Comparison of ENCODE assay signal across 14 cellular contexts in genomic region chr10:102738692-102739121, GRCh38. TPM values are rescaled to one million over a fixed set of nuclear protein-coding genes. Genes with fewer than 3 reads are reported as not detected.
A peak's percentile ranks its signal among the peaks of the same experiment; 100 is the strongest.
DNase-seq lines count a peak whose midpoint lies in the region; ATAC-seq and TF ChIP-seq lines count a peak whose summit lies in the region.
"Had no signal": no experiment of that assay in that cellular context is flagged by ENCODE, and none has a peak within 500 bp of the region (broad histone marks: within the 10 kb centered on the region; RNA-seq: fewer than 3 reads in every experiment).

No MANE protein-coding gene starts in this region.

- no peaks in the 10 kb centered on the region for H3K9me3 ChIP-seq in osteoblast (ENCODE audit: low read depth, low read length)

- no peak for ATAC-seq in activated CD8-positive, alpha-beta T cell treated with anti-CD3 and anti-CD28 coated beads for 36 hours
- ATAC-seq in activated CD8-positive, alpha-beta T cell treated with anti-CD3 and anti-CD28 coated beads, Interleukin-2, amount 10 ng/mL, durations not matched to agents 7 days and 5 days = no peak
- ATAC-seq in GM21723 (IDR thresholded peaks at IDR 0.05; ENCODE audit: unreplicated experiment) (no peak), HG02610 (IDR thresholded peaks at IDR 0.05; ENCODE audit: unreplicated experiment) (no peak)
- ATAC-seq: left colon had no signal

- no peaks in the 10 kb centered on the region for H4K20me1 ChIP-seq in osteoblast (ENCODE audit: insufficient read depth, low read length)

- TF ChIP-seq CTCF in activated CD8-positive, alpha-beta T cell treated with anti-CD3 and anti-CD28 coated beads for 36 hours (IDR thresholded peaks at IDR 0.05) = no peak
- no peak for TF ChIP-seq CTCF in osteoblast (IDR thresholded peaks at IDR 0.05; ENCODE audit: extremely low read depth, low read depth, low read length)

- H3K4me2 ChIP-seq in osteoblast (ENCODE audit: insufficient read depth, low read length) = no peak overlapping the region
- H3K4me2 ChIP-seq: hepatocyte had no signal

- intact Hi-C loops in activated CD8-positive, alpha-beta T cell treated with anti-CD3 and anti-CD28 coated beads for 36 hours (cut with micrococcal nuclease) = no loop called here

- CTCF ChIA-PET in activated CD8-positive, alpha-beta T cell treated with anti-CD3 and anti-CD28 coated beads for 36 hours (lab: Charles Lee) = interaction anchor here (1.0 to 1.1 kb wide), 2 partner anchors 12 to 69 kb away, joined by 3 read pairs; no protein-coding TSS in a partner anchor
- CTCF ChIA-PET in activated CD8-positive, alpha-beta T cell treated with anti-CD3 and anti-CD28 coated beads, Interleukin-2, amount 10 ng/mL, durations not matched to agents 7 days and 5 days (lab: Charles Lee) = interaction anchor here (1.3 to 1.9 kb wide), 2 partner anchors 14 to 24 kb away, joined by 5 to 7 read pairs; partner anchors contain the start of genes ARL3 and SFXN2

- H3K9me3 Mint-ChIP-seq in activated CD8-positive, alpha-beta T cell treated with anti-CD3 and anti-CD28 coated beads for 36 hours = peaks cover 4% of the 10 kb centered on the region
- peaks cover 4% of the 10 kb centered on the region for H3K9me3 Mint-ChIP-seq in activated CD8-positive, alpha-beta T cell treated with anti-CD3 and anti-CD28 coated beads, Interleukin-2, amount 10 ng/mL, durations not matched to agents 7 days and 5 days (ENCODE audit: insufficient read depth)
- H3K9me3 Mint-ChIP-seq in activated naive CD8-positive, alpha-beta T cell treated with anti-CD3 and anti-CD28 coated beads for 36 hours = peaks cover 5% of the 10 kb centered on the region

- H3K36me3 ChIP-seq in osteoblast (ENCODE audit: insufficient read depth, low read length) = peaks cover 8% of the 10 kb centered on the region

- H3K36me3 Mint-ChIP-seq in activated CD8-positive, alpha-beta T cell treated with anti-CD3 and anti-CD28 coated beads for 36 hours (ENCODE audit: low read depth) = peaks cover 6% of the 10 kb centered on the region
- peaks cover 11% of the 10 kb centered on the region for H3K36me3 Mint-ChIP-seq in activated CD8-positive, alpha-beta T cell treated with anti-CD3 and anti-CD28 coated beads, Interleukin-2, amount 10 ng/mL, durations not matched to agents 7 days and 5 days (ENCODE audit: low read depth)
- peaks cover 8% of the 10 kb centered on the region for H3K36me3 Mint-ChIP-seq in activated naive CD8-positive, alpha-beta T cell treated with anti-CD3 and anti-CD28 coated beads for 36 hours

- POLR2A ChIA-PET in activated CD8-positive, alpha-beta T cell treated with anti-CD3 and anti-CD28 coated beads for 36 hours (lab: Charles Lee) = interaction anchor here (1.0 kb wide), 1 partner anchor 14 kb away, joined by 3 read pairs; no protein-coding TSS in a partner anchor
- POLR2A ChIA-PET in activated CD8-positive, alpha-beta T cell treated with anti-CD3 and anti-CD28 coated beads, Interleukin-2, amount 10 ng/mL, durations not matched to agents 7 days and 5 days (lab: Charles Lee) = no interaction called here

- H3K4me3 ChIP-seq in osteoblast (ENCODE audit: insufficient read depth, low read length) = no peak overlapping the region
- H3K4me3 ChIP-seq: hepatocyte had no signal

- H3K4me3 Mint-ChIP-seq in activated CD8-positive, alpha-beta T cell treated with anti-CD3 and anti-CD28 coated beads for 36 hours = no peak overlapping the region
- H3K4me3 Mint-ChIP-seq in activated CD8-positive, alpha-beta T cell treated with anti-CD3 and anti-CD28 coated beads, Interleukin-2, amount 10 ng/mL, durations not matched to agents 7 days and 5 days = no peak overlapping the region
- no peak overlapping the region for H3K4me3 Mint-ChIP-seq in activated naive CD8-positive, alpha-beta T cell treated with anti-CD3 and anti-CD28 coated beads for 36 hours

- H3K27me3 Mint-ChIP-seq in activated CD8-positive, alpha-beta T cell treated with anti-CD3 and anti-CD28 coated beads for 36 hours = no peaks in the 10 kb centered on the region
- no peaks in the 10 kb centered on the region for H3K27me3 Mint-ChIP-seq in activated CD8-positive, alpha-beta T cell treated with anti-CD3 and anti-CD28 coated beads, Interleukin-2, amount 10 ng/mL, durations not matched to agents 7 days and 5 days (ENCODE audit: low read depth)
- H3K27me3 Mint-ChIP-seq in activated naive CD8-positive, alpha-beta T cell treated with anti-CD3 and anti-CD28 coated beads for 36 hours = no peaks in the 10 kb centered on the region

- no peaks in the 10 kb centered on the region for H3K79me2 ChIP-seq in osteoblast (ENCODE audit: insufficient read depth, low read length)
- H3K79me2 ChIP-seq: hepatocyte had no signal

- H3K27ac Mint-ChIP-seq in activated CD8-positive, alpha-beta T cell treated with anti-CD3 and anti-CD28 coated beads for 36 hours = peak overlapping the region; percentile 34
- no peak overlapping the region for H3K27ac Mint-ChIP-seq in activated CD8-positive, alpha-beta T cell treated with anti-CD3 and anti-CD28 coated beads, Interleukin-2, amount 10 ng/mL, durations not matched to agents 7 days and 5 days
- H3K27ac Mint-ChIP-seq in activated naive CD8-positive, alpha-beta T cell treated with anti-CD3 and anti-CD28 coated beads for 36 hours = peak overlapping the region; percentile 35

- no peak for DNase-seq in activated CD8-positive, alpha-beta T cell treated with anti-CD3 and anti-CD28 coated beads for 36 hours
- DNase-seq in activated CD8-positive, alpha-beta T cell treated with anti-CD3 and anti-CD28 coated beads, Interleukin-2, amount 10 ng/mL, durations not matched to agents 7 days and 5 days = no peak
- DNase-seq in NOMO-1 (lab: John Stamatoyannopoulos, UW; ENCODE audit: unreplicated experiment in 2 of 2) = peak; percentile 53 to 80
- DNase-seq in activated naive CD8-positive, alpha-beta T cell treated with anti-CD3 and anti-CD28 coated beads for 36 hours = no peak
- peak; percentile 6 for DNase-seq in osteoblast (ENCODE audit: insufficient read length, low spot score, missing footprints)
- DNase-seq in NCI-H187 (lab: John Stamatoyannopoulos, UW) = no peak
- DNase-seq: 8988T, erythroblast, left colon, NCI-H1105, Right ventricle myocardium superior had no signal

- H3K27me3 ChIP-seq in osteoblast (ENCODE audit: insufficient read depth, low read length) = no peaks in the 10 kb centered on the region
- H3K27me3 ChIP-seq: hepatocyte had no signal

- no peak overlapping the region for H2AFZ ChIP-seq in osteoblast (ENCODE audit: low read length)
- H2AFZ ChIP-seq: hepatocyte had no signal

- H3K27ac ChIP-seq in osteoblast (ENCODE audit: low read depth, low read length) = no peak overlapping the region
- H3K27ac ChIP-seq: hepatocyte had no signal

- peaks cover 4% of the 10 kb centered on the region for H3K4me1 ChIP-seq in osteoblast (ENCODE audit: insufficient read depth, low read length)

- peaks cover 7% of the 10 kb centered on the region for H3K4me1 Mint-ChIP-seq in activated CD8-positive, alpha-beta T cell treated with anti-CD3 and anti-CD28 coated beads for 36 hours (ENCODE audit: low read depth)
- peaks cover 15% of the 10 kb centered on the region for H3K4me1 Mint-ChIP-seq in activated CD8-positive, alpha-beta T cell treated with anti-CD3 and anti-CD28 coated beads, Interleukin-2, amount 10 ng/mL, durations not matched to agents 7 days and 5 days (ENCODE audit: low read depth)
- peaks cover 5% of the 10 kb centered on the region for H3K4me1 Mint-ChIP-seq in activated naive CD8-positive, alpha-beta T cell treated with anti-CD3 and anti-CD28 coated beads for 36 hours

RNA-seq across cellular contexts. Expression of gene WBP1L, which starts 5.0 kb away (rescaled TPM):
- 10 to 100 TPM; 11.4 to 12.7 TPM for total RNA-seq in activated CD8-positive, alpha-beta T cell treated with anti-CD3 and anti-CD28 coated beads for 36 hours
- 10 to 100 TPM; 25.7 to 25.9 TPM for total RNA-seq in activated CD8-positive, alpha-beta T cell treated with anti-CD3 and anti-CD28 coated beads, Interleukin-2, amount 10 ng/mL, durations not matched to agents 7 days and 5 days
- 10 to 100 TPM; 11.8 to 12.0 TPM for total RNA-seq in activated naive CD8-positive, alpha-beta T cell treated with anti-CD3 and anti-CD28 coated beads for 36 hours
- 76.4 and 85.5 TPM in 2 replicates for total RNA-seq in osteoblast

RNA-seq across cellular contexts. Expression of gene SFXN2, which starts 24.3 kb away (rescaled TPM):
- 10 to 100 TPM; 12.8 to 16.3 TPM for total RNA-seq in activated CD8-positive, alpha-beta T cell treated with anti-CD3 and anti-CD28 coated beads for 36 hours
- 10 to 100 TPM; 22.2 TPM for total RNA-seq in activated CD8-positive, alpha-beta T cell treated with anti-CD3 and anti-CD28 coated beads, Interleukin-2, amount 10 ng/mL, durations not matched to agents 7 days and 5 days
- 10 to 100 TPM; 23.6 to 28.0 TPM for total RNA-seq in activated naive CD8-positive, alpha-beta T cell treated with anti-CD3 and anti-CD28 coated beads for 36 hours
- 2.9 and 3.6 TPM in 2 replicates for total RNA-seq in osteoblast

RNA-seq across cellular contexts. Expression of gene ARL3, which starts 24.5 kb away (rescaled TPM):
- total RNA-seq in activated CD8-positive, alpha-beta T cell treated with anti-CD3 and anti-CD28 coated beads for 36 hours = 1 to 10 TPM; 5.3 to 6.2 TPM
- total RNA-seq in activated CD8-positive, alpha-beta T cell treated with anti-CD3 and anti-CD28 coated beads, Interleukin-2, amount 10 ng/mL, durations not matched to agents 7 days and 5 days = 1 to 10 TPM; 4.7 to 5.2 TPM
- 1 to 10 TPM; 5.7 to 6.2 TPM for total RNA-seq in activated naive CD8-positive, alpha-beta T cell treated with anti-CD3 and anti-CD28 coated beads for 36 hours
- 5.3 and 5.8 TPM in 2 replicates for total RNA-seq in osteoblast

Comparison
In these comparisons a context has a peak if more than half of its experiments do, and no peak if none do; other contexts are left out.
1. DNase-seq: peak in NOMO-1 (2 of 2) and osteoblast (single experiment); none in activated CD8-positive, alpha-beta T cell treated with anti-CD3 and anti-CD28 coated beads for 36 hours (single experiment), activated CD8-positive, alpha-beta T cell treated with anti-CD3 and anti-CD28 coated beads, Interleukin-2, amount 10 ng/mL, durations not matched to agents 7 days and 5 days (single experiment), activated naive CD8-positive, alpha-beta T cell treated with anti-CD3 and anti-CD28 coated beads for 36 hours (single experiment) and NCI-H187 (0 of 2).